In genomic region chr1:193111641-193112090, GRCh38 we compare ENCODE assay signal across 1 cellular context.
TF ChIP-seq lines count a peak whose summit lies in the region.

No MANE protein-coding gene starts in this region.

TF ChIP-seq in HepG2, 621 proteins besides CTCF, POLR2A, EP300 and RAD21 (continued from another document and continues in another):
- TF ChIP-seq, protein P1, sequence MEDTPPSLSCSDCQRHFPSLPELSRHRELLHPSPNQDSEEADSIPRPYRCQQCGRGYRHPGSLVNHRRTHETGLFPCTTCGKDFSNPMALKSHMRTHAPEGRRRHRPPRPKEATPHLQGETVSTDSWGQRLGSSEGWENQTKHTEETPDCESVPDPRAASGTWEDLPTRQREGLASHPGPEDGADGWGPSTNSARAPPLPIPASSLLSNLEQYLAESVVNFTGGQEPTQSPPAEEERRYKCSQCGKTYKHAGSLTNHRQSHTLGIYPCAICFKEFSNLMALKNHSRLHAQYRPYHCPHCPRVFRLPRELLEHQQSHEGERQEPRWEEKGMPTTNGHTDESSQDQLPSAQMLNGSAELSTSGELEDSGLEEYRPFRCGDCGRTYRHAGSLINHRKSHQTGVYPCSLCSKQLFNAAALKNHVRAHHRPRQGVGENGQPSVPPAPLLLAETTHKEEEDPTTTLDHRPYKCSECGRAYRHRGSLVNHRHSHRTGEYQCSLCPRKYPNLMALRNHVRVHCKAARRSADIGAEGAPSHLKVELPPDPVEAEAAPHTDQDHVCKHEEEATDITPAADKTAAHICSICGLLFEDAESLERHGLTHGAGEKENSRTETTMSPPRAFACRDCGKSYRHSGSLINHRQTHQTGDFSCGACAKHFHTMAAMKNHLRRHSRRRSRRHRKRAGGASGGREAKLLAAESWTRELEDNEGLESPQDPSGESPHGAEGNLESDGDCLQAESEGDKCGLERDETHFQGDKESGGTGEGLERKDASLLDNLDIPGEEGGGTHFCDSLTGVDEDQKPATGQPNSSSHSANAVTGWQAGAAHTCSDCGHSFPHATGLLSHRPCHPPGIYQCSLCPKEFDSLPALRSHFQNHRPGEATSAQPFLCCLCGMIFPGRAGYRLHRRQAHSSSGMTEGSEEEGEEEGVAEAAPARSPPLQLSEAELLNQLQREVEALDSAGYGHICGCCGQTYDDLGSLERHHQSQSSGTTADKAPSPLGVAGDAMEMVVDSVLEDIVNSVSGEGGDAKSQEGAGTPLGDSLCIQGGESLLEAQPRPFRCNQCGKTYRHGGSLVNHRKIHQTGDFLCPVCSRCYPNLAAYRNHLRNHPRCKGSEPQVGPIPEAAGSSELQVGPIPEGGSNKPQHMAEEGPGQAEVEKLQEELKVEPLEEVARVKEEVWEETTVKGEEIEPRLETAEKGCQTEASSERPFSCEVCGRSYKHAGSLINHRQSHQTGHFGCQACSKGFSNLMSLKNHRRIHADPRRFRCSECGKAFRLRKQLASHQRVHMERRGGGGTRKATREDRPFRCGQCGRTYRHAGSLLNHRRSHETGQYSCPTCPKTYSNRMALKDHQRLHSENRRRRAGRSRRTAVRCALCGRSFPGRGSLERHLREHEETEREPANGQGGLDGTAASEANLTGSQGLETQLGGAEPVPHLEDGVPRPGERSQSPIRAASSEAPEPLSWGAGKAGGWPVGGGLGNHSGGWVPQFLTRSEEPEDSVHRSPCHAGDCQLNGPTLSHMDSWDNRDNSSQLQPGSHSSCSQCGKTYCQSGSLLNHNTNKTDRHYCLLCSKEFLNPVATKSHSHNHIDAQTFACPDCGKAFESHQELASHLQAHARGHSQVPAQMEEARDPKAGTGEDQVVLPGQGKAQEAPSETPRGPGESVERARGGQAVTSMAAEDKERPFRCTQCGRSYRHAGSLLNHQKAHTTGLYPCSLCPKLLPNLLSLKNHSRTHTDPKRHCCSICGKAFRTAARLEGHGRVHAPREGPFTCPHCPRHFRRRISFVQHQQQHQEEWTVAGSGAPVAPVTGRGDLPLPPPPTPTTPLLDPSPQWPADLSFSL (CRISPR knock-in tag; IDR thresholded peaks at IDR 0.05) = no peak
- TF ChIP-seq ELF3 (CRISPR knock-in tag; IDR thresholded peaks at IDR 0.05) (no peak), ZNF30 (CRISPR knock-in tag; IDR thresholded peaks at IDR 0.05) (no peak), ZNF17 (CRISPR knock-in tag; IDR thresholded peaks at IDR 0.05) (no peak), ZNF597 (CRISPR knock-in tag; IDR thresholded peaks at IDR 0.05) (no peak), SIN3A (IDR thresholded peaks at IDR 0.05; ENCODE audit: borderline replicate concordance, low read depth, low read length) (no peak), BRCA1 (CRISPR knock-in tag; IDR thresholded peaks at IDR 0.05) (no peak), ZNF83 (CRISPR knock-in tag; IDR thresholded peaks at IDR 0.05; ENCODE audit: borderline replicate concordance) (no peak), EED (CRISPR knock-in tag; IDR thresholded peaks at IDR 0.05) (no peak), ZNF772 (CRISPR knock-in tag; IDR thresholded peaks at IDR 0.05) (no peak), SP1 (IDR thresholded peaks at IDR 0.05) (no peak), SP1 (CRISPR knock-in tag; IDR thresholded peaks at IDR 0.05) (no peak), PHF21A (CRISPR knock-in tag; IDR thresholded peaks at IDR 0.05) (no peak), PAXIP1 (CRISPR knock-in tag; conservative IDR thresholded peaks at IDR 0.05) (no peak), ERF (CRISPR knock-in tag; IDR thresholded peaks at IDR 0.05) (no peak), MIER2 (CRISPR knock-in tag; IDR thresholded peaks at IDR 0.05) (no peak), TOPORS (CRISPR knock-in tag; IDR thresholded peaks at IDR 0.05) (no peak), NCOR1 (IDR thresholded peaks at IDR 0.05; ENCODE audit: borderline replicate concordance, low read length) (no peak), PHF5A (CRISPR knock-in tag; IDR thresholded peaks at IDR 0.05; ENCODE audit: low read depth, unreplicated experiment) (no peak), HMGA1 (CRISPR knock-in tag; conservative IDR thresholded peaks at IDR 0.05) (no peak), ZNF234 (CRISPR knock-in tag; conservative IDR thresholded peaks at IDR 0.05) (no peak), ZNF607 (CRISPR knock-in tag; IDR thresholded peaks at IDR 0.05; ENCODE audit: borderline replicate concordance) (no peak), AGO2 (optimal IDR thresholded peaks at IDR 0.05; ENCODE audit: low read depth, low read length) (no peak), KLF12 (CRISPR knock-in tag; IDR thresholded peaks at IDR 0.05; ENCODE audit: borderline replicate concordance) (no peak), ZSCAN5A (CRISPR knock-in tag; IDR thresholded peaks at IDR 0.05; ENCODE audit: borderline replicate concordance) (no peak), SALL1 (CRISPR knock-in tag; IDR thresholded peaks at IDR 0.05) (peak; percentile 59), ZNF737 (CRISPR knock-in tag; IDR thresholded peaks at IDR 0.05; ENCODE audit: borderline replicate concordance) (no peak), ZIK1 (CRISPR knock-in tag; IDR thresholded peaks at IDR 0.05; ENCODE audit: borderline replicate concordance, low read depth) (no peak), RBFOX2 (IDR thresholded peaks at IDR 0.05; ENCODE audit: low read depth, low read length) (no peak), ZSCAN20 (CRISPR knock-in tag; IDR thresholded peaks at IDR 0.05; ENCODE audit: borderline replicate concordance) (no peak), HNRNPLL (IDR thresholded peaks at IDR 0.05; ENCODE audit: low read depth, low read length, poor library complexity, severe bottlenecking) (no peak)
- TF ChIP-seq, protein P2, sequence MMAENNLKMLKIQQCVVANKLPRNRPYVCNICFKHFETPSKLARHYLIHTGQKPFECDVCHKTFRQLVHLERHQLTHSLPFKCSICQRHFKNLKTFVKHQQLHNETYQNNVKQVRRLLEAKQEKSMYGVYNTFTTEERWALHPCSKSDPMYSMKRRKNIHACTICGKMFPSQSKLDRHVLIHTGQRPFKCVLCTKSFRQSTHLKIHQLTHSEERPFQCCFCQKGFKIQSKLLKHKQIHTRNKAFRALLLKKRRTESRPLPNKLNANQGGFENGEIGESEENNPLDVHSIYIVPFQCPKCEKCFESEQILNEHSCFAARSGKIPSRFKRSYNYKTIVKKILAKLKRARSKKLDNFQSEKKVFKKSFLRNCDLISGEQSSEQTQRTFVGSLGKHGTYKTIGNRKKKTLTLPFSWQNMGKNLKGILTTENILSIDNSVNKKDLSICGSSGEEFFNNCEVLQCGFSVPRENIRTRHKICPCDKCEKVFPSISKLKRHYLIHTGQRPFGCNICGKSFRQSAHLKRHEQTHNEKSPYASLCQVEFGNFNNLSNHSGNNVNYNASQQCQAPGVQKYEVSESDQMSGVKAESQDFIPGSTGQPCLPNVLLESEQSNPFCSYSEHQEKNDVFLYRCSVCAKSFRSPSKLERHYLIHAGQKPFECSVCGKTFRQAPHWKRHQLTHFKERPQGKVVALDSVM (CRISPR knock-in tag; IDR thresholded peaks at IDR 0.05) = 0 out of 2 replicates have a peak, but pooled peaks have one; percentile 12
- TF ChIP-seq, protein P3, sequence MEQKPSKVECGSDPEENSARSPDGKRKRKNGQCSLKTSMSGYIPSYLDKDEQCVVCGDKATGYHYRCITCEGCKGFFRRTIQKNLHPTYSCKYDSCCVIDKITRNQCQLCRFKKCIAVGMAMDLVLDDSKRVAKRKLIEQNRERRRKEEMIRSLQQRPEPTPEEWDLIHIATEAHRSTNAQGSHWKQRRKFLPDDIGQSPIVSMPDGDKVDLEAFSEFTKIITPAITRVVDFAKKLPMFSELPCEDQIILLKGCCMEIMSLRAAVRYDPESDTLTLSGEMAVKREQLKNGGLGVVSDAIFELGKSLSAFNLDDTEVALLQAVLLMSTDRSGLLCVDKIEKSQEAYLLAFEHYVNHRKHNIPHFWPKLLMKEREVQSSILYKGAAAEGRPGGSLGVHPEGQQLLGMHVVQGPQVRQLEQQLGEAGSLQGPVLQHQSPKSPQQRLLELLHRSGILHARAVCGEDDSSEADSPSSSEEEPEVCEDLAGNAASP (CRISPR knock-in tag; IDR thresholded peaks at IDR 0.05; ENCODE audit: borderline replicate concordance) = peak; percentile 34; the same call in 1 of the 2 replicates
- TF ChIP-seq, protein P4, sequence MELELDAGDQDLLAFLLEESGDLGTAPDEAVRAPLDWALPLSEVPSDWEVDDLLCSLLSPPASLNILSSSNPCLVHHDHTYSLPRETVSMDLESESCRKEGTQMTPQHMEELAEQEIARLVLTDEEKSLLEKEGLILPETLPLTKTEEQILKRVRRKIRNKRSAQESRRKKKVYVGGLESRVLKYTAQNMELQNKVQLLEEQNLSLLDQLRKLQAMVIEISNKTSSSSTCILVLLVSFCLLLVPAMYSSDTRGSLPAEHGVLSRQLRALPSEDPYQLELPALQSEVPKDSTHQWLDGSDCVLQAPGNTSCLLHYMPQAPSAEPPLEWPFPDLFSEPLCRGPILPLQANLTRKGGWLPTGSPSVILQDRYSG (CRISPR knock-in tag; IDR thresholded peaks at IDR 0.05) = no peak
- TF ChIP-seq, protein P5, sequence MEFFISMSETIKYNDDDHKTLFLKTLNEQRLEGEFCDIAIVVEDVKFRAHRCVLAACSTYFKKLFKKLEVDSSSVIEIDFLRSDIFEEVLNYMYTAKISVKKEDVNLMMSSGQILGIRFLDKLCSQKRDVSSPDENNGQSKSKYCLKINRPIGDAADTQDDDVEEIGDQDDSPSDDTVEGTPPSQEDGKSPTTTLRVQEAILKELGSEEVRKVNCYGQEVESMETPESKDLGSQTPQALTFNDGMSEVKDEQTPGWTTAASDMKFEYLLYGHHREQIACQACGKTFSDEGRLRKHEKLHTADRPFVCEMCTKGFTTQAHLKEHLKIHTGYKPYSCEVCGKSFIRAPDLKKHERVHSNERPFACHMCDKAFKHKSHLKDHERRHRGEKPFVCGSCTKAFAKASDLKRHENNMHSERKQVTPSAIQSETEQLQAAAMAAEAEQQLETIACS (CRISPR knock-in tag; IDR thresholded peaks at IDR 0.05) = no peak
- TF ChIP-seq, protein P6, sequence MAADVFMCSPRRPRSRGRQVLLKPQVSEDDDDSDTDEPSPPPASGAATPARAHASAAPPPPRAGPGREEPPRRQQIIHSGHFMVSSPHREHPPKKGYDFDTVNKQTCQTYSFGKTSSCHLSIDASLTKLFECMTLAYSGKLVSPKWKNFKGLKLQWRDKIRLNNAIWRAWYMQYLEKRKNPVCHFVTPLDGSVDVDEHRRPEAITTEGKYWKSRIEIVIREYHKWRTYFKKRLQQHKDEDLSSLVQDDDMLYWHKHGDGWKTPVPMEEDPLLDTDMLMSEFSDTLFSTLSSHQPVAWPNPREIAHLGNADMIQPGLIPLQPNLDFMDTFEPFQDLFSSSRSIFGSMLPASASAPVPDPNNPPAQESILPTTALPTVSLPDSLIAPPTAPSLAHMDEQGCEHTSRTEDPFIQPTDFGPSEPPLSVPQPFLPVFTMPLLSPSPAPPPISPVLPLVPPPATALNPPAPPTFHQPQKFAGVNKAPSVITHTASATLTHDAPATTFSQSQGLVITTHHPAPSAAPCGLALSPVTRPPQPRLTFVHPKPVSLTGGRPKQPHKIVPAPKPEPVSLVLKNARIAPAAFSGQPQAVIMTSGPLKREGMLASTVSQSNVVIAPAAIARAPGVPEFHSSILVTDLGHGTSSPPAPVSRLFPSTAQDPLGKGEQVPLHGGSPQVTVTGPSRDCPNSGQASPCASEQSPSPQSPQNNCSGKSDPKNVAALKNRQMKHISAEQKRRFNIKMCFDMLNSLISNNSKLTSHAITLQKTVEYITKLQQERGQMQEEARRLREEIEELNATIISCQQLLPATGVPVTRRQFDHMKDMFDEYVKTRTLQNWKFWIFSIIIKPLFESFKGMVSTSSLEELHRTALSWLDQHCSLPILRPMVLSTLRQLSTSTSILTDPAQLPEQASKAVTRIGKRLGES (CRISPR knock-in tag; IDR thresholded peaks at IDR 0.05; ENCODE audit: borderline replicate concordance) = no peak
- TF ChIP-seq, protein P7, sequence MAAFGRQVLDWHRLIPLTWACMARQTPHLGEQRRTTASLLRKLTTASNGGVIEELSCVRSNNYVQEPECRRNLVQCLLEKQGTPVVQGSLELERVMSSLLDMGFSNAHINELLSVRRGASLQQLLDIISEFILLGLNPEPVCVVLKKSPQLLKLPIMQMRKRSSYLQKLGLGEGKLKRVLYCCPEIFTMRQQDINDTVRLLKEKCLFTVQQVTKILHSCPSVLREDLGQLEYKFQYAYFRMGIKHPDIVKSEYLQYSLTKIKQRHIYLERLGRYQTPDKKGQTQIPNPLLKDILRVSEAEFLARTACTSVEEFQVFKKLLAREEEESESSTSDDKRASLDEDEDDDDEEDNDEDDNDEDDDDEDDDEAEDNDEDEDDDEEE (CRISPR knock-in tag; IDR thresholded peaks at IDR 0.05) = no peak
